9 cellular contexts compared by ENCODE assay signal in genomic region chr11:65786786-65787636, GRCh38. TPM values are rescaled to one million over a fixed set of nuclear protein-coding genes. Genes with fewer than 3 reads are reported as not detected.
A peak's percentile ranks its signal among the peaks of the same experiment; 100 is the strongest.
DNase-seq lines count a peak whose midpoint lies in the region; TF ChIP-seq lines count a peak whose summit lies in the region.
"Had no signal": no experiment of that assay in that cellular context is flagged by ENCODE, and none has a peak within 500 bp of the region (broad histone marks: within the 10 kb centered on the region; RNA-seq: fewer than 3 reads in every experiment).

OVOL1 (plus strand) TSS chr11:65787063; CDS start chr11:65787374, 311 bp downstream.

- H3K4me3 ChIP-seq in suprapubic skin, result peak within 1 kb of the TSS; percentile 57

- no peaks in the 10 kb centered on the region for H3K36me3 ChIP-seq in suprapubic skin

- no peak for DNase-seq in activated naive CD4-positive, alpha-beta T cell treated with anti-CD3 and anti-CD28 coated beads for 36 hours
- DNase-seq in activated naive CD4-positive, alpha-beta T cell treated with Interleukin-2 at 50 U/mL for 16 hours, result no peak
- DNase-seq in T-helper 22 cell (ENCODE audit: low read depth) (peak; percentile 12), iPS-NIHi7 (ENCODE audit: extremely low spot score) (peak; percentile 82), suprapubic skin (ENCODE audit: low spot score in 2 of 2) (peak in 1 of 2 donors; percentile 80), dedifferentiated amniotic fluid mesenchymal stem cell (ENCODE audit: extremely low spot score) (no peak), OCI-M2 (lab: John Stamatoyannopoulos, UW; ENCODE audit: unreplicated experiment) (no peak), T1000 (lab: John Stamatoyannopoulos, UW) (no peak)

- no peaks in the 10 kb centered on the region for H3K9me3 Mint-ChIP-seq in activated naive CD4-positive, alpha-beta T cell treated with anti-CD3 and anti-CD28 coated beads for 36 hours

- no peak for TF ChIP-seq EP300 in suprapubic skin (IDR thresholded peaks at IDR 0.05)

- H3K36me3 Mint-ChIP-seq in activated naive CD4-positive, alpha-beta T cell treated with anti-CD3 and anti-CD28 coated beads for 36 hours (ENCODE audit: low read depth), result no peaks in the 10 kb centered on the region

- peaks cover 73% of the 10 kb centered on the region for H3K4me1 ChIP-seq in suprapubic skin

- H3K9me3 ChIP-seq in suprapubic skin, result no peaks in the 10 kb centered on the region

- CTCF ChIA-PET in activated naive CD4-positive, alpha-beta T cell treated with anti-CD3 and anti-CD28 coated beads for 36 hours (lab: Charles Lee), result interaction anchor here (1.0 kb wide), 1 partner anchor 30 kb away, joined by 3 read pairs; no protein-coding TSS in a partner anchor

- peak within 1 kb of the TSS; percentile 71 for H3K27ac ChIP-seq in suprapubic skin

- no peak within 1 kb of the TSS for H3K27ac Mint-ChIP-seq in activated naive CD4-positive, alpha-beta T cell treated with anti-CD3 and anti-CD28 coated beads for 36 hours

- H3K27me3 ChIP-seq in suprapubic skin, result peaks cover 33% of the 10 kb centered on the region

- H3K27me3 Mint-ChIP-seq in activated naive CD4-positive, alpha-beta T cell treated with anti-CD3 and anti-CD28 coated beads for 36 hours (ENCODE audit: low read depth), result peaks cover 38% of the 10 kb centered on the region

- intact Hi-C loops in activated naive CD4-positive, alpha-beta T cell treated with anti-CD3 and anti-CD28 coated beads for 36 hours (cut with micrococcal nuclease), result no loop called here

- peak within 1 kb of the TSS; percentile 54 for H3K4me3 Mint-ChIP-seq in activated naive CD4-positive, alpha-beta T cell treated with anti-CD3 and anti-CD28 coated beads for 36 hours

- no peak for TF ChIP-seq CTCF in suprapubic skin (IDR thresholded peaks at IDR 0.05)

- H3K4me1 Mint-ChIP-seq in activated naive CD4-positive, alpha-beta T cell treated with anti-CD3 and anti-CD28 coated beads for 36 hours (ENCODE audit: low read depth), result peaks cover 16% of the 10 kb centered on the region

- TF ChIP-seq POLR2A in suprapubic skin (IDR thresholded peaks at IDR 0.05), result no peak

- no CpG with 5 or more reads among the region's 112 CpGs for WGBS in suprapubic skin

RNA-seq across cellular contexts. Expression of gene OVOL1, which starts in this region (rescaled TPM):
- not detected for total RNA-seq in activated naive CD4-positive, alpha-beta T cell treated with anti-CD3 and anti-CD28 coated beads for 36 hours
- total RNA-seq in suprapubic skin, result 100 to 1,000 TPM in 2 of 4 donors, 10 to 100 TPM in 2; 64.4 to 196 (median 121) TPM
- total RNA-seq: T-helper 1 cell treated with Interleukin-12 subunit alpha and Interleukin-12 subunit beta and Interleukin-4 antibody, amounts not matched to agents 30 ng/mL and 1 ng/mL, for 36 hours had no signal

Comparison
In these comparisons a context has a peak if more than half of its experiments do, and no peak if none do; other contexts are left out.
1. RNA of gene OVOL1 (total RNA-seq): 64.4 to 196 TPM in suprapubic skin; not detected in activated naive CD4-positive, alpha-beta T cell treated with anti-CD3 and anti-CD28 coated beads for 36 hours; every median in the first group is over 10 times any median in the second.
2. DNase-seq: peak in T-helper 22 cell (single experiment) and iPS-NIHi7 (single experiment); none in activated naive CD4-positive, alpha-beta T cell treated with anti-CD3 and anti-CD28 coated beads for 36 hours (single experiment), activated naive CD4-positive, alpha-beta T cell treated with Interleukin-2 at 50 U/mL for 16 hours (single experiment), dedifferentiated amniotic fluid mesenchymal stem cell (single experiment), OCI-M2 (single experiment) and T1000 (single experiment).